Comparison of ENCODE assay signal across 17 cellular contexts in the genomic region with DNA sequence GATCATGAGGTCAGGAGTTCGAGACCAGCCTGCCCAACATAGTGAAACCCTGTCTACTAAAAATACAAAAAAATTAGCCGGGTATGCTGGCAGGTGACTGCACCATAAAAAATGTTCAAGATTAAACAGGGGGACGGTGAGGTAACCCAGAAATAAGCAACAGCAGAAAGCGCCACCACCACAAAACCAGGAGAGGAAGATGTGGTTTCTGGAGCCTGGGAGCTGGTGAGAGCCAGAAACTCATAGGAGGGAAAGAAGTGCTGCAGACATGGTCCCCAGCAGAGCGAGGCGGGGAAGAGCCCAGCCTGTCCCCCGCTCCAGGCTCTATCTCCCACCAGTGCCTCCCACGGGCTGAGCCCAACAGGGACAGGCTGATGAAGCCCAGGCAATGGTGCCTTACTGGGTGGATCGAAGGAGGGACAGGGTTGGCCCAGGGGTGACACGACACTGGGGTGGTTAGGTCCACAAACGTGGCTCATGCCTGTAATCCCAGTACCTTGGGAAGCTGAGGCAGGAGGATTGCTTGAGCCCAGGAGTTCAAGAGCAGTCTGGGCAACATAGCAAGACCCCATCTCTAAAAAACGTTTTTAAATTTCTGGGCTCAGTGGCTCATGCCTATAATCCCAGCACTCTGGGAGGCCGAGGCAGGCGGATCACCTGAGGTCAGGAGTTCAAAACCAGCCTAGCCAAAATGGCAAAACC. TPM values are rescaled to one million over a fixed set of nuclear protein-coding genes. Genes with fewer than 3 reads are reported as not detected.
DNase-seq lines count a peak whose midpoint lies in the region; ATAC-seq and TF ChIP-seq lines count a peak whose summit lies in the region.
"Had no signal": no experiment of that assay in that cellular context is flagged by ENCODE, and none has a peak within 500 bp of the region (broad histone marks: within the 10 kb centered on the region; RNA-seq: fewer than 3 reads in every experiment).

No MANE protein-coding gene starts in this region.

- no peaks in the 10 kb centered on the region for H3K27me3 Mint-ChIP-seq in activated T-cell treated with anti-CD3 and anti-CD28 coated beads, Interleukin-2, amount 50 U/mL, for 4 hours (ENCODE audit: low read depth)
- H3K27me3 Mint-ChIP-seq in immature natural killer cell (ENCODE audit: low read depth in 3 of 3) (peaks cover 0 to 3% (median 2%) of the 10 kb centered on the region in 3 donors), type B pancreatic cell (no peaks in the 10 kb centered on the region)
- no peaks in the 10 kb centered on the region for H3K27me3 Mint-ChIP-seq in activated CD8-positive, alpha-beta T cell treated with anti-CD3 and anti-CD28 coated beads, Interleukin-2, amount 10 ng/mL, durations not matched to agents 7 days and 5 days (ENCODE audit: low read depth)

- no peaks in the 10 kb centered on the region for H3K9me3 Mint-ChIP-seq in activated T-cell treated with anti-CD3 and anti-CD28 coated beads, Interleukin-2, amount 50 U/mL, for 4 hours
- H3K9me3 Mint-ChIP-seq in immature natural killer cell = no peaks in the 10 kb centered on the region
- no peaks in the 10 kb centered on the region for H3K9me3 Mint-ChIP-seq in type B pancreatic cell
- H3K9me3 Mint-ChIP-seq in activated CD8-positive, alpha-beta T cell treated with anti-CD3 and anti-CD28 coated beads, Interleukin-2, amount 10 ng/mL, durations not matched to agents 7 days and 5 days (ENCODE audit: insufficient read depth) = peaks cover 3% of the 10 kb centered on the region
- H3K9me3 Mint-ChIP-seq: memory B cell had no signal

- DNase-seq in activated T-cell treated with anti-CD3 and anti-CD28 coated beads, Interleukin-2, amount 50 U/mL, for 4 hours = no peak
- no peak for DNase-seq in activated T-cell treated with anti-CD3 and anti-CD28 coated beads, Interleukin-2, amount 50 U/mL, for 48 hours
- DNase-seq in UCSD-AML1 (lab: John Stamatoyannopoulos, UW; ENCODE audit: unreplicated experiment) (peak; percentile 18), immature natural killer cell (no peak), type B pancreatic cell (ENCODE audit: extremely low spot score, unreplicated experiment) (no peak), G401 (ENCODE audit: low spot score) (no peak), GM13976 (ENCODE audit: low spot score) (no peak)
- DNase-seq in activated CD8-positive, alpha-beta T cell treated with anti-CD3 and anti-CD28 coated beads, Interleukin-2, amount 10 ng/mL, durations not matched to agents 7 days and 5 days = no peak
- DNase-seq: ACHN; activated CD8-positive, alpha-beta memory T cell treated with anti-CD3 and anti-CD28 coated beads, Interleukin-2, amount 50 U/mL, for 48 hours; anterior cingulate cortex; endodermal cell; NCI-H1105; NCI-H524 treated with DMSO at 0.1 percent for 48 hours; psoas muscle; SHP77 had no signal

- no peak for ATAC-seq in activated T-cell treated with anti-CD3 and anti-CD28 coated beads, Interleukin-2, amount 50 U/mL, for 4 hours
- ATAC-seq in activated CD8-positive, alpha-beta T cell treated with anti-CD3 and anti-CD28 coated beads, Interleukin-2, amount 10 ng/mL, durations not matched to agents 7 days and 5 days = no peak
- ATAC-seq: psoas muscle had no signal

- POLR2A ChIA-PET in activated CD8-positive, alpha-beta T cell treated with anti-CD3 and anti-CD28 coated beads, Interleukin-2, amount 10 ng/mL, durations not matched to agents 7 days and 5 days (lab: Charles Lee) = no interaction called here

- H3K36me3 Mint-ChIP-seq in activated T-cell treated with anti-CD3 and anti-CD28 coated beads, Interleukin-2, amount 50 U/mL, for 4 hours (ENCODE audit: insufficient read depth) = peaks cover 6% of the 10 kb centered on the region
- H3K36me3 Mint-ChIP-seq in immature natural killer cell (peaks cover 0 to 6% (median under 1%) of the 10 kb centered on the region in 3 donors), type B pancreatic cell (peaks cover 11% of the 10 kb centered on the region)
- peaks cover 21% of the 10 kb centered on the region for H3K36me3 Mint-ChIP-seq in activated CD8-positive, alpha-beta T cell treated with anti-CD3 and anti-CD28 coated beads, Interleukin-2, amount 10 ng/mL, durations not matched to agents 7 days and 5 days (ENCODE audit: low read depth)
- H3K36me3 Mint-ChIP-seq: memory B cell had no signal

- H3K4me3 Mint-ChIP-seq in activated T-cell treated with anti-CD3 and anti-CD28 coated beads, Interleukin-2, amount 50 U/mL, for 4 hours = peak overlapping the region; percentile 54
- H3K4me3 Mint-ChIP-seq in immature natural killer cell (peak overlapping the region in 3 of 5 donors; percentile 41 to 48 (median 42)), type B pancreatic cell (peak overlapping the region; percentile 11)
- no peak overlapping the region for H3K4me3 Mint-ChIP-seq in activated CD8-positive, alpha-beta T cell treated with anti-CD3 and anti-CD28 coated beads, Interleukin-2, amount 10 ng/mL, durations not matched to agents 7 days and 5 days
- H3K4me3 Mint-ChIP-seq: memory B cell had no signal

- TF ChIP-seq CTCF in type B pancreatic cell (conservative IDR thresholded peaks at IDR 0.05) = no peak
- no peak for TF ChIP-seq CTCF in GM13976 (IDR thresholded peaks at IDR 0.05; ENCODE audit: borderline replicate concordance, control extremely low read depth, extremely low read depth, insufficient read depth, missing control alignments)

- in situ Hi-C loops in G401 (cut with HindIII; ENCODE audit: low sequenced_read_pairs) (no loop called here), GM13976 (cut with MboI; ENCODE audit: low sequenced_read_pairs, unreplicated experiment) (no loop called here)

- CTCF ChIA-PET in activated CD8-positive, alpha-beta T cell treated with anti-CD3 and anti-CD28 coated beads, Interleukin-2, amount 10 ng/mL, durations not matched to agents 7 days and 5 days (lab: Charles Lee) = interaction anchor here (0.8 to 1.6 kb wide), 2 partner anchors 11 to 255 kb away, joined by 3 read pairs; no protein-coding TSS in a partner anchor

- H3K27ac Mint-ChIP-seq in immature natural killer cell = peak overlapping the region in 1 of 6 donors; percentile 61
- peak overlapping the region; percentile 39 for H3K27ac Mint-ChIP-seq in type B pancreatic cell
- no peak overlapping the region for H3K27ac Mint-ChIP-seq in activated CD8-positive, alpha-beta T cell treated with anti-CD3 and anti-CD28 coated beads, Interleukin-2, amount 10 ng/mL, durations not matched to agents 7 days and 5 days
- H3K27ac Mint-ChIP-seq: endodermal cell, memory B cell had no signal

- H3K4me1 Mint-ChIP-seq in activated T-cell treated with anti-CD3 and anti-CD28 coated beads, Interleukin-2, amount 50 U/mL, for 4 hours (ENCODE audit: low read depth) = peaks cover 10% of the 10 kb centered on the region
- H3K4me1 Mint-ChIP-seq in immature natural killer cell (peaks cover 8 to 14% of the 10 kb centered on the region in 2 donors), type B pancreatic cell (ENCODE audit: unreplicated experiment) (peaks cover 12% of the 10 kb centered on the region)
- H3K4me1 Mint-ChIP-seq in activated CD8-positive, alpha-beta T cell treated with anti-CD3 and anti-CD28 coated beads, Interleukin-2, amount 10 ng/mL, durations not matched to agents 7 days and 5 days (ENCODE audit: low read depth) = peaks cover 17% of the 10 kb centered on the region

RNA-seq across cellular contexts. Expression of gene SPC24, which starts 19.0 kb away (rescaled TPM):
- total RNA-seq in activated T-cell treated with anti-CD3 and anti-CD28 coated beads, Interleukin-2, amount 50 U/mL, for 4 hours = 10 to 100 TPM in 1 of 3 donors, 1 to 10 TPM in 2; 7.0 to 12.8 (median 7.6) TPM
- under 1 TPM in 2 of 3 donors, not detected in 1; 0.08 to 0.96 TPM for polyA plus RNA-seq in immature natural killer cell
- 15.0 and 43.2 TPM in 2 replicates for total RNA-seq in type B pancreatic cell (ENCODE audit: low replicate concordance)
- total RNA-seq in G401 (2014; rRNA removed; shearing (Covaris generic)) = 74.0 and 74.7 TPM in 2 replicates
- total RNA-seq in activated CD8-positive, alpha-beta T cell treated with anti-CD3 and anti-CD28 coated beads, Interleukin-2, amount 10 ng/mL, durations not matched to agents 7 days and 5 days = 10 to 100 TPM; 92.6 to 94.0 TPM

RNA-seq across cellular contexts. Expression of gene LDLR, which starts 47.3 kb away (rescaled TPM):
- 10 to 100 TPM; 36.2 to 40.7 (median 39.0) TPM for total RNA-seq in activated T-cell treated with anti-CD3 and anti-CD28 coated beads, Interleukin-2, amount 50 U/mL, for 4 hours
- 10 to 100 TPM; 10.8 to 28.1 (median 22.8) TPM for polyA plus RNA-seq in immature natural killer cell
- total RNA-seq in type B pancreatic cell (ENCODE audit: low replicate concordance) = 67.4 and 103 TPM in 2 replicates
- total RNA-seq in G401 (2014; rRNA removed; shearing (Covaris generic)) = 38.2 and 47.4 TPM in 2 replicates
- 100 to 1,000 TPM; 117 to 123 TPM for total RNA-seq in activated CD8-positive, alpha-beta T cell treated with anti-CD3 and anti-CD28 coated beads, Interleukin-2, amount 10 ng/mL, durations not matched to agents 7 days and 5 days
